ENCODE assay signal across 1 cellular context in the genomic region with DNA sequence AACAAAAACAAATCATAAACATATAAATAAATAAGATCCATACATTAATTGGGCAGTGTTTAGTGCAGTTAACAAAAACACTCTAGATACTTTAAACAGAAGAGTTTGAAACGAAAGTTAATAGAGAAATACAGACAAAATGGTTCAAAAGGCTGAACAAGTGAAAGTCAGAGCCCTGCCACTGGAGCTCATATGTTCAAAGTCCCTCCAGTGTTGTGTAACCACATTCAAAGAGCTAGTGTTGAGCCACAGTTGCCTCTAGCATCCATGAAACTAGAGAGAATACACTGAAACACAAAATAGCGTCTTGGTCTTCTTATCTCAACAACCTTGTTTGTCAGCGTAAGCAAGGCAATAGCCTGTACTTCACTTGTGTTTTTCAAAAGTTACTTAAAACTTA.
A peak's percentile ranks its signal among the peaks of the same experiment; 100 is the strongest.
TF ChIP-seq lines count a peak whose summit lies in the region.

No MANE protein-coding gene starts in this region.

TF ChIP-seq in HepG2, 621 proteins besides CTCF, POLR2A, EP300 and RAD21 (continued from another document):
- TF ChIP-seq DMTF1 (CRISPR knock-in tag; IDR thresholded peaks at IDR 0.05) (no peak), KLF12 (CRISPR knock-in tag; IDR thresholded peaks at IDR 0.05; ENCODE audit: borderline replicate concordance) (no peak), HNF4A (CRISPR knock-in tag; IDR thresholded peaks at IDR 0.05) (peak; percentile 65), NFKB2 (CRISPR knock-in tag; IDR thresholded peaks at IDR 0.05; ENCODE audit: borderline replicate concordance) (no peak), CENPX (CRISPR knock-in tag; IDR thresholded peaks at IDR 0.05) (no peak), MEIS2 (CRISPR knock-in tag; IDR thresholded peaks at IDR 0.05) (no peak), ZNF839 (CRISPR knock-in tag; IDR thresholded peaks at IDR 0.05; ENCODE audit: borderline replicate concordance) (no peak), ZFP90 (CRISPR knock-in tag; IDR thresholded peaks at IDR 0.05; ENCODE audit: borderline replicate concordance) (no peak), ZNF749 (CRISPR knock-in tag; IDR thresholded peaks at IDR 0.05; ENCODE audit: borderline replicate concordance) (no peak), SMARCC2 (IDR thresholded peaks at IDR 0.05) (no peak), CEBPB (IDR thresholded peaks at IDR 0.05; ENCODE audit: borderline replicate concordance, low read depth, low read length) (peak; percentile 83), ZNF281 (CRISPR knock-in tag; IDR thresholded peaks at IDR 0.05; ENCODE audit: borderline replicate concordance) (no peak), ZNF331 (CRISPR knock-in tag; IDR thresholded peaks at IDR 0.05) (0 out of 2 replicates have a peak, but pooled peaks have one; percentile 38), ZNF737 (CRISPR knock-in tag; IDR thresholded peaks at IDR 0.05; ENCODE audit: borderline replicate concordance) (no peak), GTF3A (CRISPR knock-in tag; conservative IDR thresholded peaks at IDR 0.05) (no peak), KLF11 (CRISPR knock-in tag; IDR thresholded peaks at IDR 0.05) (no peak), HNF4G (IDR thresholded peaks at IDR 0.05; ENCODE audit: borderline replicate concordance, low read depth, low read length) (peak; percentile 54), HNF4G (CRISPR knock-in tag; IDR thresholded peaks at IDR 0.05; ENCODE audit: borderline replicate concordance, low read depth) (no peak), RCOR2 (CRISPR knock-in tag; IDR thresholded peaks at IDR 0.05) (no peak), SUZ12 (IDR thresholded peaks at IDR 0.05; ENCODE audit: low read depth, low read length) (no peak), TERF1 (CRISPR knock-in tag; IDR thresholded peaks at IDR 0.05) (no peak), ZSCAN21 (CRISPR knock-in tag; IDR thresholded peaks at IDR 0.05; ENCODE audit: borderline replicate concordance) (no peak), NFRKB (IDR thresholded peaks at IDR 0.05) (no peak), PHF8 (CRISPR knock-in tag; IDR thresholded peaks at IDR 0.05) (no peak), ZNF766 (CRISPR knock-in tag; IDR thresholded peaks at IDR 0.05; ENCODE audit: borderline replicate concordance) (no peak), USF2 (IDR thresholded peaks at IDR 0.05; ENCODE audit: low read depth, low read length) (no peak), USF2 (CRISPR knock-in tag; IDR thresholded peaks at IDR 0.05; ENCODE audit: borderline replicate concordance) (no peak)
- TF ChIP-seq, protein P1, sequence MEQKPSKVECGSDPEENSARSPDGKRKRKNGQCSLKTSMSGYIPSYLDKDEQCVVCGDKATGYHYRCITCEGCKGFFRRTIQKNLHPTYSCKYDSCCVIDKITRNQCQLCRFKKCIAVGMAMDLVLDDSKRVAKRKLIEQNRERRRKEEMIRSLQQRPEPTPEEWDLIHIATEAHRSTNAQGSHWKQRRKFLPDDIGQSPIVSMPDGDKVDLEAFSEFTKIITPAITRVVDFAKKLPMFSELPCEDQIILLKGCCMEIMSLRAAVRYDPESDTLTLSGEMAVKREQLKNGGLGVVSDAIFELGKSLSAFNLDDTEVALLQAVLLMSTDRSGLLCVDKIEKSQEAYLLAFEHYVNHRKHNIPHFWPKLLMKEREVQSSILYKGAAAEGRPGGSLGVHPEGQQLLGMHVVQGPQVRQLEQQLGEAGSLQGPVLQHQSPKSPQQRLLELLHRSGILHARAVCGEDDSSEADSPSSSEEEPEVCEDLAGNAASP (CRISPR knock-in tag; IDR thresholded peaks at IDR 0.05; ENCODE audit: borderline replicate concordance), result no peak
- TF ChIP-seq, protein P2, sequence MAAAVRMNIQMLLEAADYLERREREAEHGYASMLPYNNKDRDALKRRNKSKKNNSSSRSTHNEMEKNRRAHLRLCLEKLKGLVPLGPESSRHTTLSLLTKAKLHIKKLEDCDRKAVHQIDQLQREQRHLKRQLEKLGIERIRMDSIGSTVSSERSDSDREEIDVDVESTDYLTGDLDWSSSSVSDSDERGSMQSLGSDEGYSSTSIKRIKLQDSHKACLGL (CRISPR knock-in tag; IDR thresholded peaks at IDR 0.05), result no peak
- TF ChIP-seq, protein P3, sequence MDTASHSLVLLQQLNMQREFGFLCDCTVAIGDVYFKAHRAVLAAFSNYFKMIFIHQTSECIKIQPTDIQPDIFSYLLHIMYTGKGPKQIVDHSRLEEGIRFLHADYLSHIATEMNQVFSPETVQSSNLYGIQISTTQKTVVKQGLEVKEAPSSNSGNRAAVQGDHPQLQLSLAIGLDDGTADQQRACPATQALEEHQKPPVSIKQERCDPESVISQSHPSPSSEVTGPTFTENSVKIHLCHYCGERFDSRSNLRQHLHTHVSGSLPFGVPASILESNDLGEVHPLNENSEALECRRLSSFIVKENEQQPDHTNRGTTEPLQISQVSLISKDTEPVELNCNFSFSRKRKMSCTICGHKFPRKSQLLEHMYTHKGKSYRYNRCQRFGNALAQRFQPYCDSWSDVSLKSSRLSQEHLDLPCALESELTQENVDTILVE (CRISPR knock-in tag; IDR thresholded peaks at IDR 0.05), result no peak
- TF ChIP-seq, protein P4, sequence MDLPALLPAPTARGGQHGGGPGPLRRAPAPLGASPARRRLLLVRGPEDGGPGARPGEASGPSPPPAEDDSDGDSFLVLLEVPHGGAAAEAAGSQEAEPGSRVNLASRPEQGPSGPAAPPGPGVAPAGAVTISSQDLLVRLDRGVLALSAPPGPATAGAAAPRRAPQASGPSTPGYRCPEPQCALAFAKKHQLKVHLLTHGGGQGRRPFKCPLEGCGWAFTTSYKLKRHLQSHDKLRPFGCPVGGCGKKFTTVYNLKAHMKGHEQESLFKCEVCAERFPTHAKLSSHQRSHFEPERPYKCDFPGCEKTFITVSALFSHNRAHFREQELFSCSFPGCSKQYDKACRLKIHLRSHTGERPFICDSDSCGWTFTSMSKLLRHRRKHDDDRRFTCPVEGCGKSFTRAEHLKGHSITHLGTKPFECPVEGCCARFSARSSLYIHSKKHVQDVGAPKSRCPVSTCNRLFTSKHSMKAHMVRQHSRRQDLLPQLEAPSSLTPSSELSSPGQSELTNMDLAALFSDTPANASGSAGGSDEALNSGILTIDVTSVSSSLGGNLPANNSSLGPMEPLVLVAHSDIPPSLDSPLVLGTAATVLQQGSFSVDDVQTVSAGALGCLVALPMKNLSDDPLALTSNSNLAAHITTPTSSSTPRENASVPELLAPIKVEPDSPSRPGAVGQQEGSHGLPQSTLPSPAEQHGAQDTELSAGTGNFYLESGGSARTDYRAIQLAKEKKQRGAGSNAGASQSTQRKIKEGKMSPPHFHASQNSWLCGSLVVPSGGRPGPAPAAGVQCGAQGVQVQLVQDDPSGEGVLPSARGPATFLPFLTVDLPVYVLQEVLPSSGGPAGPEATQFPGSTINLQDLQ (CRISPR knock-in tag; IDR thresholded peaks at IDR 0.05), result no peak
